ENCODE assay signal across 35 cellular contexts in the genomic region with DNA sequence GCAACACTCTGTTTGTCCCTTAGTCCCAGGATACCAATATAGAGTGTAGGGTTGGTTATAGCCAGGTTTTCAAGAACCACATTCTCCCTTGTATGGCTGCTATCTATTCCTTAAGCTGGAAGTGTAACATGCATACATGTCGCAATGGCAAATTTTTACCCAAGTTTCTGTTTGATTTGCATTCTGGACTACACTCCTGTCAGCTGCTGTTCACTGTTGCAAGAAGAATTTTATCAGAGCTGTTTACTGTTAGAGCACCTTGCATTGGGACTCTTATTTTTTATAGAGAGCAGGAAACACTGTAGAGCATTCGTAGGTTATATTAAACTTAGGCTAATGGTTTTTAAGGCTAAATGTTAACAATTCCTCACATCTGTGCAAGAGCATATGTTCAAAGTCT.
"Had no signal": no experiment of that assay in that cellular context is flagged by ENCODE, and none has a peak within 500 bp of the region (broad histone marks: within the 10 kb centered on the region; RNA-seq: fewer than 3 reads in every experiment).

No MANE protein-coding gene starts in this region.

- ATAC-seq: activated CD4-positive, alpha-beta T cell treated with anti-CD3 and anti-CD28 coated beads for 36 hours; activated CD8-positive, alpha-beta memory T cell treated with anti-CD3 and anti-CD28 coated beads, Interleukin-2, amount 10 ng/mL, durations not matched to agents 7 days and 5 days; activated CD8-positive, alpha-beta T cell treated with anti-CD3 and anti-CD28 coated beads, Interleukin-2, amount 10 ng/mL, durations not matched to agents 7 days and 5 days; activated naive CD8-positive, alpha-beta T cell treated with anti-CD3 and anti-CD28 coated beads, Interleukin-2, amount 50 U/mL, for 24 hours; body of pancreas; effector memory CD8-positive, alpha-beta T cell; foreskin keratinocyte; gastrocnemius medialis; heart left ventricle had no signal

- H3K4me1 ChIP-seq: adrenal gland, body of pancreas, esophagus muscularis mucosa, foreskin keratinocyte, gastrocnemius medialis, heart left ventricle had no signal

- DNase-seq: activated CD4-positive, alpha-beta memory T cell treated with anti-CD3 and anti-CD28 coated beads for 36 hours; activated CD4-positive, alpha-beta T cell treated with anti-CD3 and anti-CD28 coated beads for 36 hours; activated CD4-positive, alpha-beta T cell treated with anti-CD3 and anti-CD28 coated beads, Interleukin-2, amount 10 ng/mL, durations not matched to agents 24 days and 14 days; activated CD4-positive, CD25-positive, alpha-beta regulatory T cell; activated CD4-positive, CD25-positive, alpha-beta regulatory T cell treated with anti-CD3 and anti-CD28 coated beads, Interleukin-2, amount 50 U/mL, for 72 hours; activated CD8-positive, alpha-beta memory T cell treated with anti-CD3 and anti-CD28 coated beads, Interleukin-2, amount 10 ng/mL, durations not matched to agents 7 days and 5 days; activated CD8-positive, alpha-beta memory T cell treated with anti-CD3 and anti-CD28 coated beads, Interleukin-2, amount 50 U/mL, for 4 hours; activated CD8-positive, alpha-beta T cell treated with anti-CD3 and anti-CD28 coated beads, Interleukin-2, amount 10 ng/mL, durations not matched to agents 7 days and 5 days; activated effector memory CD4-positive, alpha-beta T cell treated with anti-CD3 and anti-CD28 coated beads, Interleukin-2, amount 50 U/mL, for 16 hours; activated naive CD4-positive, alpha-beta T cell treated with anti-CD3 and anti-CD28 coated beads for 36 hours; activated naive CD8-positive, alpha-beta T cell treated with anti-CD3 and anti-CD28 coated beads for 36 hours; activated naive CD8-positive, alpha-beta T cell treated with anti-CD3 and anti-CD28 coated beads, Interleukin-2, amount 50 U/mL, for 24 hours; activated T-cell treated with anti-CD3 and anti-CD28 coated beads, Interleukin-2, amount 50 U/mL, for 1 hour; activated T-cell treated with anti-CD3 and anti-CD28 coated beads, Interleukin-2, amount 50 U/mL, for 48 hours; adrenal gland; amygdala; aorta; body of pancreas; caudate nucleus; cortex of kidney; dermis blood vessel endothelial cell; effector CD4-positive, alpha-beta T cell; effector memory CD8-positive, alpha-beta T cell; erythroblast; foreskin keratinocyte; gastrocnemius medialis; glutamatergic neuron; heart left ventricle; T1000 had no signal

- H3K4me3 Mint-ChIP-seq: activated CD4-positive, alpha-beta memory T cell treated with anti-CD3 and anti-CD28 coated beads for 36 hours; activated CD4-positive, alpha-beta T cell treated with anti-CD3 and anti-CD28 coated beads for 36 hours; activated CD4-positive, alpha-beta T cell treated with anti-CD3 and anti-CD28 coated beads, Interleukin-2, amount 10 ng/mL, durations not matched to agents 24 days and 14 days; activated CD8-positive, alpha-beta memory T cell treated with anti-CD3 and anti-CD28 coated beads, Interleukin-2, amount 10 ng/mL, durations not matched to agents 7 days and 5 days; activated CD8-positive, alpha-beta T cell treated with anti-CD3 and anti-CD28 coated beads, Interleukin-2, amount 10 ng/mL, durations not matched to agents 7 days and 5 days; activated naive CD4-positive, alpha-beta T cell treated with anti-CD3 and anti-CD28 coated beads for 36 hours; activated naive CD4-positive, alpha-beta T cell treated with anti-CD3 and anti-CD28 coated beads, Interleukin-2, amount 50 U/mL, for 24 hours; activated naive CD8-positive, alpha-beta T cell treated with anti-CD3 and anti-CD28 coated beads for 36 hours; activated naive CD8-positive, alpha-beta T cell treated with anti-CD3 and anti-CD28 coated beads, Interleukin-2, amount 50 U/mL, for 24 hours; activated T-helper 1 cell treated with anti-CD3 and anti-CD28 coated beads, Interleukin-12 subunit alpha, Interleukin-12 subunit beta, Interleukin-2, Interleukin-4 antibody, amounts not matched to agents 30 ng/mL and 10 ng/mL and 1 ng/mL, durations not matched to agents 14 hours and 24 hours and 36 hours; effector memory CD8-positive, alpha-beta T cell; T-helper 1 cell treated with Interleukin-12 subunit alpha and Interleukin-12 subunit beta and Interleukin-4 antibody, amounts not matched to agents 30 μg/mL and 1 μg/mL, for 36 hours; T-helper 2 cell treated with Interferon-gamma antibody and Interleukin-4, amounts not matched to agents 5 μg/mL and 100 μg/mL, for 36 hours had no signal

- H3K27me3 ChIP-seq: adrenal gland, body of pancreas, esophagus muscularis mucosa, foreskin keratinocyte, gastrocnemius medialis, heart left ventricle had no signal

- H3K27ac Mint-ChIP-seq: activated CD4-positive, alpha-beta memory T cell treated with anti-CD3 and anti-CD28 coated beads for 36 hours; activated CD4-positive, alpha-beta T cell treated with anti-CD3 and anti-CD28 coated beads for 36 hours; activated CD4-positive, alpha-beta T cell treated with anti-CD3 and anti-CD28 coated beads, Interleukin-2, amount 10 ng/mL, durations not matched to agents 24 days and 14 days; activated CD8-positive, alpha-beta memory T cell treated with anti-CD3 and anti-CD28 coated beads, Interleukin-2, amount 10 ng/mL, durations not matched to agents 7 days and 5 days; activated CD8-positive, alpha-beta T cell treated with anti-CD3 and anti-CD28 coated beads, Interleukin-2, amount 10 ng/mL, durations not matched to agents 7 days and 5 days; activated naive CD4-positive, alpha-beta T cell treated with anti-CD3 and anti-CD28 coated beads for 36 hours; activated naive CD4-positive, alpha-beta T cell treated with anti-CD3 and anti-CD28 coated beads, Interleukin-2, amount 50 U/mL, for 24 hours; activated naive CD8-positive, alpha-beta T cell treated with anti-CD3 and anti-CD28 coated beads for 36 hours; activated naive CD8-positive, alpha-beta T cell treated with anti-CD3 and anti-CD28 coated beads, Interleukin-2, amount 50 U/mL, for 24 hours; activated T-helper 1 cell treated with anti-CD3 and anti-CD28 coated beads, Interleukin-12 subunit alpha, Interleukin-12 subunit beta, Interleukin-2, Interleukin-4 antibody, amounts not matched to agents 30 ng/mL and 10 ng/mL and 1 ng/mL, durations not matched to agents 14 hours and 24 hours and 36 hours; activated T-helper 2 cell treated with anti-CD3 and anti-CD28 coated beads, Interferon-gamma antibody, Interleukin-2, Interleukin-4, amounts not matched to agents 10 μg/mL and 5 μg/mL and 100 μg/mL, durations not matched to agents 14 hours and 24 hours and 36 hours; effector memory CD8-positive, alpha-beta T cell; T-helper 1 cell treated with Interleukin-12 subunit alpha and Interleukin-12 subunit beta and Interleukin-4 antibody, amounts not matched to agents 30 μg/mL and 1 μg/mL, for 36 hours; T-helper 2 cell treated with Interferon-gamma antibody and Interleukin-4, amounts not matched to agents 5 μg/mL and 100 μg/mL, for 36 hours had no signal

- H3K36me3 Mint-ChIP-seq: activated CD4-positive, alpha-beta memory T cell treated with anti-CD3 and anti-CD28 coated beads for 36 hours; activated CD8-positive, alpha-beta memory T cell treated with anti-CD3 and anti-CD28 coated beads, Interleukin-2, amount 10 ng/mL, durations not matched to agents 7 days and 5 days; activated naive CD4-positive, alpha-beta T cell treated with anti-CD3 and anti-CD28 coated beads, Interleukin-2, amount 50 U/mL, for 24 hours; activated naive CD8-positive, alpha-beta T cell treated with anti-CD3 and anti-CD28 coated beads for 36 hours had no signal

- H3K4me3 ChIP-seq: adrenal gland, body of pancreas, esophagus muscularis mucosa, gastrocnemius medialis, heart left ventricle had no signal

- H3K36me3 ChIP-seq: adrenal gland, esophagus muscularis mucosa, gastrocnemius medialis, heart left ventricle had no signal

- H3K27ac ChIP-seq: adrenal gland, body of pancreas, esophagus muscularis mucosa, foreskin keratinocyte, gastrocnemius medialis, heart left ventricle had no signal

- H3K9me3 ChIP-seq: adrenal gland, body of pancreas, esophagus muscularis mucosa, gastrocnemius medialis, heart left ventricle had no signal

- H3K27me3 Mint-ChIP-seq: activated CD4-positive, alpha-beta memory T cell treated with anti-CD3 and anti-CD28 coated beads for 36 hours; activated CD4-positive, alpha-beta T cell treated with anti-CD3 and anti-CD28 coated beads for 36 hours; activated CD4-positive, alpha-beta T cell treated with anti-CD3 and anti-CD28 coated beads, Interleukin-2, amount 10 ng/mL, durations not matched to agents 24 days and 14 days; activated CD8-positive, alpha-beta memory T cell treated with anti-CD3 and anti-CD28 coated beads, Interleukin-2, amount 10 ng/mL, durations not matched to agents 7 days and 5 days; activated naive CD4-positive, alpha-beta T cell treated with anti-CD3 and anti-CD28 coated beads, Interleukin-2, amount 50 U/mL, for 24 hours; activated naive CD8-positive, alpha-beta T cell treated with anti-CD3 and anti-CD28 coated beads for 36 hours; activated naive CD8-positive, alpha-beta T cell treated with anti-CD3 and anti-CD28 coated beads, Interleukin-2, amount 50 U/mL, for 24 hours; effector memory CD8-positive, alpha-beta T cell had no signal

- H3K4me1 Mint-ChIP-seq: activated CD4-positive, alpha-beta T cell treated with anti-CD3 and anti-CD28 coated beads for 36 hours; activated CD4-positive, alpha-beta T cell treated with anti-CD3 and anti-CD28 coated beads, Interleukin-2, amount 10 ng/mL, durations not matched to agents 24 days and 14 days; activated CD8-positive, alpha-beta memory T cell treated with anti-CD3 and anti-CD28 coated beads, Interleukin-2, amount 10 ng/mL, durations not matched to agents 7 days and 5 days; activated naive CD4-positive, alpha-beta T cell treated with anti-CD3 and anti-CD28 coated beads, Interleukin-2, amount 50 U/mL, for 24 hours; activated naive CD8-positive, alpha-beta T cell treated with anti-CD3 and anti-CD28 coated beads for 36 hours; activated naive CD8-positive, alpha-beta T cell treated with anti-CD3 and anti-CD28 coated beads, Interleukin-2, amount 50 U/mL, for 24 hours had no signal
